In the genomic region with DNA sequence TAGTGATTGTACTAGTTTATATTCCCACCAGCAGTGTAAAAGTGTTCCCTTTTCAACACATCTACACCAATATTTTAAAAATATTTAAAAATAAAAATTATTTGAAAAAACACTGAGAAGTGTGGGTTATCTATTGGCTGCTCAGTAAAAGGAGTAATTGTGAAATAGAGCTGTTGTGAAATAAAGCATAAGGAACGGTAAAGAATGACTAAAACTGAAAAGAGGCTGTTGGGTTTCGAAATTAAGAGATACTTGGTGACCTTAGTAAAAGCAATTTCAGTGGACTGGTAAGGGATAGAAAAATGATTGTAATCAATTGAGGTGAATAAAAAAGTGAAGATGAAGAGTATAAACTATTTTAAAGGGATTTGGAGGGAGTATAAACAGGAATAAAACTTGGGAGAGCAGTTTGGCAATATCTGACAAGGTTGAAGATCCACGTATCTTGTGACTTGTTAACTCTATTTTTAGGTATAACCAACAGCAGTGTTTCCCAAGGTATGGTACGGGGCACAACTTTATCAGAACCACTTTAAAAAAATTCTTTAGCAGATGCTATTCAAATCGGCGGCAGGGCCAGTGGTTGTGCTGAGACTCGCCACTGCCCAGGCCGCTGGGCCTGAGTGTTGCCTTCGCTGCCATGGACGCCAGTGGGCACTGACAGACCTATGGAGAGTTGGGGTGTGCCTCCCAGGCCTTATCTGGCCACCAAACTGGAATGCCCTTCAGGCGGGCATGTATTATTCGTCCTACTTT, we compare ENCODE assay signal across 20 cellular contexts.
DNase-seq lines count a peak whose midpoint lies in the region; ATAC-seq, FAIRE-seq and TF ChIP-seq lines count a peak whose summit lies in the region.
"Had no signal": no experiment of that assay in that cellular context is flagged by ENCODE, and none has a peak within 500 bp of the region (broad histone marks: within the 10 kb centered on the region; RNA-seq: fewer than 3 reads in every experiment).

No MANE protein-coding gene starts in this region.

- H3K9me3 ChIP-seq in psoas muscle (peaks cover 4% of the 10 kb centered on the region), hepatocyte (ENCODE audit: low read depth) (peaks cover 5% of the 10 kb centered on the region)

- peak in 3 of 4 donors; percentile 62 to 69 (median 66) for ATAC-seq in psoas muscle
- ATAC-seq: HCT116, left colon had no signal

- H3K36me3 ChIP-seq in psoas muscle (ENCODE audit: insufficient read depth in 1 of 2, low read depth in 1 of 2) (peaks cover 0 to 27% of the 10 kb centered on the region in 2 donors), hepatocyte (replicated peaks; ENCODE audit: insufficient read depth, low read depth) (no peaks in the 10 kb centered on the region)

- H2AFZ ChIP-seq in hepatocyte: no peak overlapping the region

- intact Hi-C loops in psoas muscle (cut with DNase I): no loop called here

- no peak for TF ChIP-seq CTCF in cardiac fibroblast (IDR thresholded peaks at IDR 0.05; ENCODE audit: low read depth, low read length)
- no peak for TF ChIP-seq CTCF in psoas muscle (IDR thresholded peaks at IDR 0.05)
- TF ChIP-seq CTCF in hepatocyte (IDR thresholded peaks at IDR 0.05; ENCODE audit: poor library complexity): no peak

- no peaks in the 10 kb centered on the region for H3K9me2 ChIP-seq in hepatocyte (replicated peaks; ENCODE audit: insufficient read depth)

- H3K4me3 ChIP-seq in cardiac fibroblast (replicated peaks in 1 of 2; ENCODE audit: low read depth in 2 of 2, low read length in 2 of 2) (no peak overlapping the region), psoas muscle (no peak overlapping the region), hepatocyte (no peak overlapping the region)
- H3K4me3 ChIP-seq: skin epidermis had no signal

- H3K27ac ChIP-seq in psoas muscle (no peak overlapping the region), hepatocyte (no peak overlapping the region)
- H3K27ac ChIP-seq: skin epidermis had no signal

- H4K20me1 ChIP-seq in hepatocyte (ENCODE audit: insufficient read depth, poor library complexity, severe bottlenecking): no peaks in the 10 kb centered on the region

- H3K4me1 ChIP-seq in psoas muscle (peaks cover 4% of the 10 kb centered on the region), hepatocyte (ENCODE audit: insufficient read depth) (no peaks in the 10 kb centered on the region)

- DNase-seq in H54 (ENCODE audit: insufficient read length, low spot score) (no peak), NOMO-1 (lab: John Stamatoyannopoulos, UW; ENCODE audit: unreplicated experiment in 2 of 2) (peak; percentile 23 to 73), cardiac fibroblast (ENCODE audit: low read depth in 2 of 2) (peak; percentile 26 to 54), psoas muscle (no peak), hepatocyte (ENCODE audit: low spot score) (no peak), GM19239 (ENCODE audit: insufficient read length, low spot score) (no peak), HPDE6-E6E7 (ENCODE audit: extremely low spot score) (no peak)
- DNase-seq: activated CD4-positive, alpha-beta T cell treated with anti-CD3 and anti-CD28 coated beads, Interleukin-2, amount 10 ng/mL, durations not matched to agents 24 days and 14 days; activated naive CD8-positive, alpha-beta T cell treated with anti-CD3 and anti-CD28 coated beads, Interleukin-2, amount 10 ng/mL, durations not matched to agents 7 days and 5 days; CD4-positive, alpha-beta memory T cell; DMS53; GF-D8; left colon; NCI-H526 treated with DMSO at 0.1 percent for 48 hours; nephron progenitor cell; OCI-M1; SHP77 treated with DMSO at 0.1 percent for 48 hours; stimulated activated naive CD4-positive, alpha-beta T cell treated with Interleukin-2 at 50 U/mL for 16 hours had no signal

- H3K79me2 ChIP-seq in hepatocyte: no peaks in the 10 kb centered on the region

- no peak overlapping the region for H3K4me2 ChIP-seq in hepatocyte

- no peak for TF ChIP-seq POLR2A in H54 (IDR thresholded peaks at IDR 0.05; ENCODE audit: low read depth, low read length)

- FAIRE-seq in H54 (lab: Jason Lieb, UNC) (peak; percentile 58), GM19239 (lab: Jason Lieb, UNC) (no peak)

- H3K27me3 ChIP-seq in psoas muscle (ENCODE audit: insufficient read depth in 3 of 3, low read length in 2 of 3) (no peaks in the 10 kb centered on the region), hepatocyte (no peaks in the 10 kb centered on the region)

- WGBS in psoas muscle, 3 donors: 75 to 88% (median 81%) methylated on average over 12 of the region's 12 CpGs
- 96% methylated on average over 12 of the region's 12 CpGs for WGBS in hepatocyte (ENCODE audit: low lambda C conversion rate, missing lambda C conversion rate)

Comparison
In these comparisons a context has a peak if more than half of its experiments do, and no peak if none do; other contexts are left out.
1. DNase-seq: peak in NOMO-1 (2 of 2) and cardiac fibroblast (2 of 2); none in H54 (single experiment), psoas muscle (0 of 2), hepatocyte (single experiment), GM19239 (single experiment) and HPDE6-E6E7 (single experiment).